In the genomic region with DNA sequence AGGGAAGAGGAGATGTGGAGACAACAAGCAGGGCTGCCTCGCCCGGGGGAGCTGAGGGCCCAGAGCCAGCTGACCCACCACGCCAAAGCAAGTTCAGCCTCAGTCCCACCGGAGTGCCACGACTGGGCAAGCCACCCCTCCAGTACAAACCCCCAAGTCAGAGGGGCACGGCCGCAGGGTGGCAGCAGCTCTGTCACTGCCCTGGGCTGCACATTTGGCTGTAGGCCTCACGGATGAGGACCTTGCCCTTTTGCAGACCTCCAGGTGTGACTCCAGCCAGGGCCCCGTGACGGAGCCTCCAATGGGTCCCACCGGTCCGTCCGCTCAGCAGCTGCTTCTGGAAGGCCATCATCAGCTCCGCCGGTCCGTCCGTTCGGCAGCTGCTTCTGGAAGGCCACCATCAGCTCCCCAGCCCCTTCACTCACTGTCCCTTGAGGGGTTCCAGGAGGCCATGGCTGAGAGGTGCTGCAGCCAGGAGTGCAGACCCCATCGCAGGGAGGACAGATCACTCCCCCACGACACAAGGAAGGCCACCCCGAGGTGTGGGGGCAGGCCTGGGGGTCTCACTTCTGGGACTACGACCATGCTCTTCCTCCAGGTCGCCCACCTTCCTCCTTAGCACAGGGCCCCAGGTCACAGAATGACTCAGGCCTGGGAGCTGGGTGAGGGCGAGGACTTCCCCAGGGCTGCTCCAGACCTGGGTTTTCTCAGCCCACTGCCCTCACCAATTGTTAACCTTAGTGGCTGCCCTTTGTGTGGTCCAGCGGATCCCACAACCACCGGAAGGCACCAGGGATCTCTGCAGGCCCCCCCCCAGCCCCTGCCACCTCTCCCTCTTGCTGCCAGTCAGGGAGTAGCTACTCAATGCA, we compare ENCODE assay signal across 21 cellular contexts. TPM values are rescaled to one million over a fixed set of nuclear protein-coding genes. Genes with fewer than 3 reads are reported as not detected.
A peak's percentile ranks its signal among the peaks of the same experiment; 100 is the strongest.
DNase-seq lines count a peak whose midpoint lies in the region; ATAC-seq and TF ChIP-seq lines count a peak whose summit lies in the region.
"Had no signal": no experiment of that assay in that cellular context is flagged by ENCODE, and none has a peak within 500 bp of the region (broad histone marks: within the 10 kb centered on the region; RNA-seq: fewer than 3 reads in every experiment).

No MANE protein-coding gene starts in this region.

- no peaks in the 10 kb centered on the region for H4K20me1 ChIP-seq in OCI-LY1 (ENCODE audit: insufficient read depth, low read length)

- peaks cover 25% of the 10 kb centered on the region for H3K27me3 Mint-ChIP-seq in stimulated activated memory B cell treated with anti-CD40 and anti-IgM and Interleukin-4, amounts not matched to agents 10 μg/mL and 1 μg/mL and 100 μg/mL, for 72 hours

- H3K4me1 ChIP-seq in OCI-LY1 (ENCODE audit: insufficient read depth, low read length, severe bottlenecking), result no peaks in the 10 kb centered on the region
- no peaks in the 10 kb centered on the region for H3K4me1 ChIP-seq in mesendoderm (ENCODE audit: control insufficient read depth, low read depth, low read length)
- H3K4me1 ChIP-seq: A549 had no signal

- H2BK120ac ChIP-seq in mesendoderm (ENCODE audit: low read depth, low read length), result no peak overlapping the region

- no peaks in the 10 kb centered on the region for H3K9me3 Mint-ChIP-seq in stimulated activated memory B cell treated with anti-CD40 and anti-IgM and Interleukin-4, amounts not matched to agents 10 μg/mL and 1 μg/mL and 100 μg/mL, for 72 hours
- H3K9me3 Mint-ChIP-seq: CD4-positive, CD25-positive, alpha-beta regulatory T cell; GM23338; IgD-negative memory B cell had no signal

- no peak overlapping the region for H3K4ac ChIP-seq in mesendoderm (ENCODE audit: low read depth, low read length)

- no peaks in the 10 kb centered on the region for H3K36me3 ChIP-seq in OCI-LY1 (ENCODE audit: insufficient read depth, low read length)
- no peaks in the 10 kb centered on the region for H3K36me3 ChIP-seq in mesendoderm (ENCODE audit: control insufficient read depth, insufficient read depth, low read length)
- H3K36me3 ChIP-seq: SJCRH30 had no signal

- H3K27me3 ChIP-seq in OCI-LY1 (ENCODE audit: insufficient read depth, low read length) (peaks cover 9% of the 10 kb centered on the region; the same call in 1 of the 2 replicates), mesendoderm (ENCODE audit: insufficient read depth, low read length, poor library complexity) (no peaks in the 10 kb centered on the region)
- H3K27me3 ChIP-seq: SJCRH30 had no signal

- H3K79me2 ChIP-seq in OCI-LY1 (ENCODE audit: insufficient read depth, low read length), result no peaks in the 10 kb centered on the region
- no peaks in the 10 kb centered on the region for H3K79me2 ChIP-seq in mesendoderm (ENCODE audit: control insufficient read depth, insufficient read depth, low read length)

- H3F3A ChIP-seq in OCI-LY1 (ENCODE audit: insufficient read depth, low read length), result no peaks in the 10 kb centered on the region

- H3K56ac ChIP-seq in mesendoderm (ENCODE audit: low read length), result no peak overlapping the region

- H3K9me3 ChIP-seq in OCI-LY1 (ENCODE audit: low read length), result no peaks in the 10 kb centered on the region
- H3K9me3 ChIP-seq: A549, SJCRH30 had no signal

- no peak overlapping the region for H2AFZ ChIP-seq in OCI-LY1 (ENCODE audit: low read length)
- H2AFZ ChIP-seq: GM23338 had no signal

- no peak overlapping the region for H3K27ac Mint-ChIP-seq in stimulated activated memory B cell treated with anti-CD40 and anti-IgM and Interleukin-4, amounts not matched to agents 10 μg/mL and 1 μg/mL and 100 μg/mL, for 72 hours
- H3K27ac Mint-ChIP-seq: CD4-positive, CD25-positive, alpha-beta regulatory T cell; GM23338; IgD-negative memory B cell had no signal

- H2BK5ac ChIP-seq in mesendoderm (ENCODE audit: low read length), result no peak overlapping the region

- H3K18ac ChIP-seq in mesendoderm (ENCODE audit: low read length), result no peak overlapping the region

- H2AK5ac ChIP-seq in mesendoderm (ENCODE audit: low read length), result no peak overlapping the region

- H3K4me3 ChIP-seq in OCI-LY1 (ENCODE audit: low read depth, low read length, poor library complexity, severe bottlenecking), result no peak overlapping the region
- H3K4me3 ChIP-seq in mesendoderm (ENCODE audit: low read length), result no peak overlapping the region
- H3K4me3 ChIP-seq: A549, GM23338, SJCRH30 had no signal

- H2BK15ac ChIP-seq in mesendoderm (replicated peaks; ENCODE audit: low read depth), result no peak overlapping the region

- no peak overlapping the region for H4K5ac ChIP-seq in mesendoderm (ENCODE audit: low read length)

- no peaks in the 10 kb centered on the region for H3K79me1 ChIP-seq in mesendoderm (ENCODE audit: low read length)

- H3K9ac ChIP-seq in OCI-LY1 (ENCODE audit: low read length), result no peak overlapping the region
- H3K9ac ChIP-seq in mesendoderm (ENCODE audit: low read length), result no peak overlapping the region

- ATAC-seq in stimulated activated memory B cell treated with anti-CD40 and anti-IgM and Interleukin-4, amounts not matched to agents 10 μg/mL and 1 μg/mL and 100 μg/mL, for 72 hours, result peak; percentile 56
- ATAC-seq: A549, GM23338 had no signal

- H3K9me2 ChIP-seq in OCI-LY1 (ENCODE audit: low read depth, low read length), result no peaks in the 10 kb centered on the region

- TF ChIP-seq CTCF in GM10266 (IDR thresholded peaks at IDR 0.05; ENCODE audit: control insufficient read depth, insufficient read depth, low read depth, missing control alignments), result no peak
- 0 out of 2 replicates have a peak, but pooled peaks have one; percentile 7 for TF ChIP-seq CTCF in OCI-LY1 (IDR thresholded peaks at IDR 0.05; ENCODE audit: low read length)

- H3K4me2 ChIP-seq in OCI-LY1 (ENCODE audit: low read length), result no peak overlapping the region
- no peak overlapping the region for H3K4me2 ChIP-seq in mesendoderm (ENCODE audit: low read length)
- H3K4me2 ChIP-seq: A549, GM23338 had no signal

- H3K27ac ChIP-seq in OCI-LY1 (ENCODE audit: low read depth, low read length, poor library complexity, severe bottlenecking), result no peak overlapping the region
- H3K27ac ChIP-seq in mesendoderm (ENCODE audit: low read depth, low read length), result no peak overlapping the region
- H3K27ac ChIP-seq: A549, SJCRH30 had no signal

- no peaks in the 10 kb centered on the region for H3K36me3 Mint-ChIP-seq in stimulated activated memory B cell treated with anti-CD40 and anti-IgM and Interleukin-4, amounts not matched to agents 10 μg/mL and 1 μg/mL and 100 μg/mL, for 72 hours
- H3K36me3 Mint-ChIP-seq: CD4-positive, CD25-positive, alpha-beta regulatory T cell; IgD-negative memory B cell had no signal

- DNase-seq in GM10266 (ENCODE audit: extremely low spot score) (peak; percentile 22), iPS-NIHi7 (ENCODE audit: extremely low spot score) (peak; percentile 9), mesendoderm (no peak), mucosa of gallbladder (ENCODE audit: low spot score) (no peak), GF-D8 (lab: John Stamatoyannopoulos, UW) (no peak)
- DNase-seq: CD4-positive, CD25-positive, alpha-beta regulatory T cell; HCEC 1CT; MV-4-11; NCI-H1105 treated with DMSO at 0.1 percent for 48 hours; NCI-H2029 treated with DMSO at 0.1 percent for 48 hours; NCI-H2171; NCI-H345; NCI-H524 treated with DMSO at 0.1 percent for 48 hours; NCI-H82; OCI-M1; SJCRH30 had no signal

- H3K23ac ChIP-seq in mesendoderm (ENCODE audit: low read length), result no peak overlapping the region

- H3K4me1 Mint-ChIP-seq in stimulated activated memory B cell treated with anti-CD40 and anti-IgM and Interleukin-4, amounts not matched to agents 10 μg/mL and 1 μg/mL and 100 μg/mL, for 72 hours, result no peaks in the 10 kb centered on the region
- H3K4me1 Mint-ChIP-seq: GM23338, IgD-negative memory B cell had no signal

- H4K8ac ChIP-seq in mesendoderm (ENCODE audit: low read depth, low read length), result no peak overlapping the region

- no CpG with 5 or more reads among the region's 26 CpGs for WGBS in mesendoderm (ENCODE audit: extremely low coverage, insufficient coverage, low lambda C conversion rate)

- H3K4me3 Mint-ChIP-seq in stimulated activated memory B cell treated with anti-CD40 and anti-IgM and Interleukin-4, amounts not matched to agents 10 μg/mL and 1 μg/mL and 100 μg/mL, for 72 hours, result no peak overlapping the region
- H3K4me3 Mint-ChIP-seq: CD4-positive, CD25-positive, alpha-beta regulatory T cell; GM23338; IgD-negative memory B cell had no signal

RNA-seq across cellular contexts. Expression of a gene that starts 24.6 kb away (rescaled TPM):
- polyA plus RNA-seq in mesendoderm (2013, experiment 1 of 2), result 106 TPM
- polyA plus RNA-seq in mesendoderm (2013, experiment 2 of 2), result 109 TPM
- 158 TPM for total RNA-seq in mucosa of gallbladder

RNA-seq across cellular contexts. Expression of a gene that starts 25.6 kb away (rescaled TPM):
- 30.7 TPM for polyA plus RNA-seq in mesendoderm (2013, experiment 1 of 2)
- polyA plus RNA-seq in mesendoderm (2013, experiment 2 of 2), result 31.0 TPM
- total RNA-seq in mucosa of gallbladder, result 76.8 TPM
- total RNA-seq: CD4-positive, CD25-positive, alpha-beta regulatory T cell had no signal
- polyA plus RNA-seq: CD4-positive, CD25-positive, alpha-beta regulatory T cell had no signal

Comparison
In these comparisons a context has a peak if more than half of its experiments do, and no peak if none do; other contexts are left out.
1. DNase-seq: peak in GM10266 (single experiment) and iPS-NIHi7 (single experiment); none in mesendoderm (single experiment), mucosa of gallbladder (single experiment) and GF-D8 (single experiment).